33 cellular contexts compared by ENCODE assay signal in the genomic region with DNA sequence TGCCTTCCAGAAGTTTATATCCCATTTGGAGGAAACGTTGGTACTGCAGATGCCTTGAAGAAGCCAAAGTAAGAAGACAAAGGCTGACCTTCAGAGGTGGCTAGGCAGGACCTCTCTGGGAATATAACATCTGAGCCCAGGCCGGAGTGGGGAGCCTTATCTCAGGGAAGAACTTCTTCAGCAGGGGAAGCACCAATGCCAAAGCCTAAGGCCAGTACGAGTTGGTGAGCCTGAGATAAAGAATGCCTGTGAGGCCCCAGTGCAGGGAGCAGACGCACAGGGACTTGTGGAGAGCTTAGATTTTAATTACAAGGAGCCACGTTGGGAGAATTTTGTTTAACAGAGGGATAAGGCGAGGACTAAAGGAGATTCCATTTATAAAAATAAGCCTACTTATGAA.
"Had no signal": no experiment of that assay in that cellular context is flagged by ENCODE, and none has a peak within 500 bp of the region (broad histone marks: within the 10 kb centered on the region; RNA-seq: fewer than 3 reads in every experiment).

No MANE protein-coding gene starts in this region.

- H3K4me3 ChIP-seq: ascending aorta, breast epithelium, cardiac muscle cell, colonic mucosa had no signal

- H3K36me3 Mint-ChIP-seq: activated CD8-positive, alpha-beta memory T cell treated with anti-CD3 and anti-CD28 coated beads, Interleukin-2, amount 10 ng/mL, durations not matched to agents 7 days and 5 days; activated naive CD4-positive, alpha-beta T cell treated with anti-CD3 and anti-CD28 coated beads, Interleukin-2, amount 10 ng/mL, durations not matched to agents 7 days and 5 days; activated naive CD4-positive, alpha-beta T cell treated with anti-CD3 and anti-CD28 coated beads, Interleukin-2, amount 50 U/mL, for 72 hours; activated naive CD8-positive, alpha-beta T cell treated with anti-CD3 and anti-CD28 coated beads, Interleukin-2, amount 10 ng/mL, durations not matched to agents 7 days and 5 days; brain had no signal

- ATAC-seq: activated CD4-positive, alpha-beta T cell treated with anti-CD3 and anti-CD28 coated beads for 36 hours; activated CD8-positive, alpha-beta memory T cell treated with anti-CD3 and anti-CD28 coated beads, Interleukin-2, amount 10 ng/mL, durations not matched to agents 7 days and 5 days; activated CD8-positive, alpha-beta T cell treated with anti-CD3 and anti-CD28 coated beads, Interleukin-2, amount 10 ng/mL, durations not matched to agents 7 days and 5 days; activated naive CD4-positive, alpha-beta T cell treated with anti-CD3 and anti-CD28 coated beads, Interleukin-2, amount 50 U/mL, for 72 hours; esophagus mucosa; T-helper 17 cell had no signal

- H3K4me3 Mint-ChIP-seq: activated CD4-positive, alpha-beta T cell treated with anti-CD3 and anti-CD28 coated beads for 36 hours; activated CD4-positive, alpha-beta T cell treated with anti-CD3 and anti-CD28 coated beads, Interleukin-2, amount 10 ng/mL, durations not matched to agents 24 days and 14 days; activated CD8-positive, alpha-beta memory T cell treated with anti-CD3 and anti-CD28 coated beads, Interleukin-2, amount 10 ng/mL, durations not matched to agents 7 days and 5 days; activated CD8-positive, alpha-beta T cell treated with anti-CD3 and anti-CD28 coated beads, Interleukin-2, amount 10 ng/mL, durations not matched to agents 7 days and 5 days; activated naive CD4-positive, alpha-beta T cell treated with anti-CD3 and anti-CD28 coated beads, Interleukin-2, amount 10 ng/mL, durations not matched to agents 7 days and 5 days; activated naive CD8-positive, alpha-beta T cell treated with anti-CD3 and anti-CD28 coated beads, Interleukin-2, amount 10 ng/mL, durations not matched to agents 7 days and 5 days; activated T-helper 1 cell treated with anti-CD3 and anti-CD28 coated beads, Interleukin-12 subunit alpha, Interleukin-12 subunit beta, Interleukin-2, Interleukin-4 antibody, amounts not matched to agents 30 ng/mL and 10 ng/mL and 1 ng/mL, durations not matched to agents 14 hours and 24 hours and 36 hours; brain; T-helper 17 cell; T-helper 2 cell treated with Interferon-gamma antibody and Interleukin-4, amounts not matched to agents 5 μg/mL and 100 μg/mL, for 36 hours had no signal

- H3K9me3 Mint-ChIP-seq: activated CD4-positive, alpha-beta T cell treated with anti-CD3 and anti-CD28 coated beads, Interleukin-2, amount 10 ng/mL, durations not matched to agents 24 days and 14 days; activated naive CD4-positive, alpha-beta T cell treated with anti-CD3 and anti-CD28 coated beads, Interleukin-2, amount 10 ng/mL, durations not matched to agents 7 days and 5 days; activated naive CD4-positive, alpha-beta T cell treated with anti-CD3 and anti-CD28 coated beads, Interleukin-2, amount 50 U/mL, for 72 hours; activated naive CD8-positive, alpha-beta T cell treated with anti-CD3 and anti-CD28 coated beads, Interleukin-2, amount 10 ng/mL, durations not matched to agents 7 days and 5 days; activated T-helper 1 cell treated with anti-CD3 and anti-CD28 coated beads, Interleukin-12 subunit alpha, Interleukin-12 subunit beta, Interleukin-2, Interleukin-4 antibody, amounts not matched to agents 30 ng/mL and 10 ng/mL and 1 ng/mL, durations not matched to agents 14 hours and 24 hours and 36 hours; brain; T-helper 2 cell treated with Interferon-gamma antibody and Interleukin-4, amounts not matched to agents 5 μg/mL and 100 μg/mL, for 36 hours had no signal

- H3K9me3 ChIP-seq: ascending aorta, breast epithelium, colonic mucosa had no signal

- H3K4me1 Mint-ChIP-seq: activated CD8-positive, alpha-beta memory T cell treated with anti-CD3 and anti-CD28 coated beads, Interleukin-2, amount 10 ng/mL, durations not matched to agents 7 days and 5 days; T-helper 17 cell had no signal

- H3K27me3 ChIP-seq: ascending aorta, breast epithelium, cardiac muscle cell, colonic mucosa had no signal

- H3K27ac Mint-ChIP-seq: activated CD4-positive, alpha-beta T cell treated with anti-CD3 and anti-CD28 coated beads for 36 hours; activated CD4-positive, alpha-beta T cell treated with anti-CD3 and anti-CD28 coated beads, Interleukin-2, amount 10 ng/mL, durations not matched to agents 24 days and 14 days; activated CD8-positive, alpha-beta memory T cell treated with anti-CD3 and anti-CD28 coated beads, Interleukin-2, amount 10 ng/mL, durations not matched to agents 7 days and 5 days; activated CD8-positive, alpha-beta T cell treated with anti-CD3 and anti-CD28 coated beads, Interleukin-2, amount 10 ng/mL, durations not matched to agents 7 days and 5 days; activated naive CD4-positive, alpha-beta T cell treated with anti-CD3 and anti-CD28 coated beads, Interleukin-2, amount 10 ng/mL, durations not matched to agents 7 days and 5 days; activated naive CD4-positive, alpha-beta T cell treated with anti-CD3 and anti-CD28 coated beads, Interleukin-2, amount 50 U/mL, for 72 hours; activated naive CD8-positive, alpha-beta T cell treated with anti-CD3 and anti-CD28 coated beads, Interleukin-2, amount 10 ng/mL, durations not matched to agents 7 days and 5 days; activated T-helper 1 cell treated with anti-CD3 and anti-CD28 coated beads, Interleukin-12 subunit alpha, Interleukin-12 subunit beta, Interleukin-2, Interleukin-4 antibody, amounts not matched to agents 30 ng/mL and 10 ng/mL and 1 ng/mL, durations not matched to agents 14 hours and 24 hours and 36 hours; brain; T-helper 17 cell; T-helper 2 cell treated with Interferon-gamma antibody and Interleukin-4, amounts not matched to agents 5 μg/mL and 100 μg/mL, for 36 hours had no signal

- H3K27ac ChIP-seq: ascending aorta, breast epithelium, cardiac muscle cell, colonic mucosa, epithelial cell of prostate had no signal

- H3K4me1 ChIP-seq: ascending aorta, breast epithelium, colonic mucosa had no signal

- H3K27me3 Mint-ChIP-seq: activated CD4-positive, alpha-beta T cell treated with anti-CD3 and anti-CD28 coated beads for 36 hours; activated CD4-positive, alpha-beta T cell treated with anti-CD3 and anti-CD28 coated beads, Interleukin-2, amount 10 ng/mL, durations not matched to agents 24 days and 14 days; activated naive CD8-positive, alpha-beta T cell treated with anti-CD3 and anti-CD28 coated beads, Interleukin-2, amount 10 ng/mL, durations not matched to agents 7 days and 5 days had no signal

- H3K36me3 ChIP-seq: ascending aorta, breast epithelium, cardiac muscle cell, colonic mucosa had no signal

- DNase-seq: activated CD4-positive, alpha-beta T cell treated with anti-CD3 and anti-CD28 coated beads for 36 hours; activated CD4-positive, alpha-beta T cell treated with anti-CD3 and anti-CD28 coated beads, Interleukin-2, amount 10 ng/mL, durations not matched to agents 24 days and 14 days; activated CD4-positive, alpha-beta T cell treated with anti-CD3 and anti-CD28 coated beads, Interleukin-2, amount 50 U/mL, for 4 hours; activated CD4-positive, CD25-positive, alpha-beta regulatory T cell; activated CD4-positive, CD25-positive, alpha-beta regulatory T cell treated with anti-CD3 and anti-CD28 coated beads, Interleukin-2, amount 50 U/mL, for 72 hours; activated CD8-positive, alpha-beta memory T cell treated with anti-CD3 and anti-CD28 coated beads, Interleukin-2, amount 10 ng/mL, durations not matched to agents 7 days and 5 days; activated CD8-positive, alpha-beta memory T cell treated with anti-CD3 and anti-CD28 coated beads, Interleukin-2, amount 50 U/mL, for 4 hours; activated CD8-positive, alpha-beta T cell treated with anti-CD3 and anti-CD28 coated beads, Interleukin-2, amount 10 ng/mL, durations not matched to agents 7 days and 5 days; activated gamma-delta T cell; activated naive CD4-positive, alpha-beta T cell; activated naive CD4-positive, alpha-beta T cell treated with anti-CD3 and anti-CD28 coated beads, Interleukin-2, amount 10 ng/mL, durations not matched to agents 7 days and 5 days; activated naive CD8-positive, alpha-beta T cell treated with anti-CD3 and anti-CD28 coated beads, Interleukin-2, amount 10 ng/mL, durations not matched to agents 7 days and 5 days; activated T-cell treated with anti-CD3 and anti-CD28 coated beads, Interleukin-2, amount 50 U/mL, for 1 hour; activated T-cell treated with anti-CD3 and anti-CD28 coated beads, Interleukin-2, amount 50 U/mL, for 48 hours; central memory CD4-positive, alpha-beta T cell; cerebellar nuclear complex; colonic mucosa; effector CD8-positive, alpha-beta T cell; foreskin fibroblast; head of caudate nucleus; hippocampal formation; T-helper 1 cell; T-helper 17 cell; T1000 had no signal
